Comparison of ENCODE assay signal across 1 cellular context in the genomic region with DNA sequence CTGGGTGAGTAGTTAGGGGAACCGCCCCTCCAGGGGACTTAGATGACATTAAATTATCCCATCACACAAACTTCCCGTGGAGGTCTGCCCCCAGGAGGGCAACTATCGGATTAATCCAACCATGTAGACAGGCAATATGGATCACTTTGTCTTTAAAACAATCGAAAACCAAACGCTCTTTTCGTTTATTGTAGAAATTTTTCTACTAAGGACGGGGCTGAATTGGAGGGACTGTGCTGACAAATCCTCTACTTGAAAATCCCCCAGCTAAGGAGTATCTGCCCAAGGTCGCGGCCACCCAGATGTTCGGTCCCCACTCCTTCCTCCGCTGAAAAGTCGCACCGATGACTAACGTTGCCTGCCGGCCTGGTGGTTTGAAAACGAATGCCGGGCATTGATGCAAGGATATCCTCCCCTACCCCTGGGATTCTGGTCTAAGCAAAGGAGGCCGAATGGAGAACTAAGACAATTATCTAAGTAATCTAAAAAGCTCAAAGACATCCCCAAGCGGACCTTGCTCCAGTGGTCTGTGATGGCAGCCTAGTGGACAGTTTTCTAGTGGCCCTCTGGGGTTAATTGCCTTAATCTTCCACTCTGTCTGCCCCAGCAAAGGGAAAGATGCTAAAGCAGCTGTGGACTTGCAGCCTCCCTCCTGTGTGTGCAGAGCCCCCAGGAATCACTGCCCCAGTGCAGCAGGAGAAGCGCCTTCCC.
TF ChIP-seq lines count a peak whose summit lies in the region.

No MANE protein-coding gene starts in this region.

TF ChIP-seq in GM23338, 12 proteins besides CTCF, POLR2A, EP300 and RAD21 (continued from another document):
- no peak for TF ChIP-seq CREB1 (CRISPR knock-in tag; IDR thresholded peaks at IDR 0.05; ENCODE audit: low read depth)
- TF ChIP-seq STAT1 (IDR thresholded peaks at IDR 0.05; ENCODE audit: unreplicated experiment), result no peak
